ENCODE assay signal across 34 cellular contexts in the genomic region with DNA sequence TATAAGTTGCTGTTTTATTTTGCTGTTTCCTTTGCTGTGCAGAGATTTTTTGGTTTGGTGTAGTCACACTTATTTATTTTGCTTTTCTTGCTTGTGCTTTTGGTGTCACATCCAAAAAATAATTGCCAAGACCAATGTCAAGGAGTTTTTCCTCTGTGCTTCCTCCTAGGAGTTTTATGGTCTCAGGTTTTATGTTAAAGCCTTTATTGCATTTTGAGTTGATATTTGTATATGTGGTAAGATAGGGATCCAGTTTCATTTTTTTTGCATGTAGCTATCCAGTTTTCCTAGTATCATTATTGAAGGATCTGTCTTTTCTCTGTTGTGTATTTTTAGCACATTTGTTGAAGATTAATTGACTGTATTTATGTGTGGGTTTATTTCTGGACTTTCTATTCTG.
"Had no signal": no experiment of that assay in that cellular context is flagged by ENCODE, and none has a peak within 500 bp of the region (broad histone marks: within the 10 kb centered on the region; RNA-seq: fewer than 3 reads in every experiment).

No MANE protein-coding gene starts in this region.

- H3K27ac ChIP-seq: KMS-11 had no signal

- H3K27me3 ChIP-seq: MG63 had no signal

- H3K4me3 ChIP-seq: MG63 had no signal

- DNase-seq: Karpas-422, Kasumi-1, MG63, MM.1S, MV-4-11, NCI-H1048, NCI-H1092, NCI-H1092 treated with DMSO at 0.1 percent for 48 hours, NCI-H1105, NCI-H1105 treated with DMSO at 0.1 percent for 48 hours, NCI-H1417, NCI-H1417 treated with DMSO at 0.1 percent for 48 hours, NCI-H1436, NCI-H1436 treated with DMSO at 0.1 percent for 48 hours, NCI-H146, NCI-H1694, NCI-H1694 treated with DMSO at 0.1 percent for 48 hours, NCI-H187, NCI-H187 treated with DMSO at 0.1 percent for 48 hours, NCI-H1930, NCI-H2029, NCI-H2029 treated with DMSO at 0.1 percent for 48 hours, NCI-H2081, NCI-H2081 treated with DMSO at 0.1 percent for 48 hours, NCI-H2107, NCI-H2171, NCI-H2171 treated with DMSO at 0.1 percent for 48 hours, NCI-H2227 treated with DMSO at 0.1 percent for 48 hours, NCI-H226, NCI-H345, NCI-H446, NCI-H446 treated with DMSO at 0.1 percent for 48 hours, NCI-H510A had no signal
